ENCODE assay signal across 23 cellular contexts in the genomic region with DNA sequence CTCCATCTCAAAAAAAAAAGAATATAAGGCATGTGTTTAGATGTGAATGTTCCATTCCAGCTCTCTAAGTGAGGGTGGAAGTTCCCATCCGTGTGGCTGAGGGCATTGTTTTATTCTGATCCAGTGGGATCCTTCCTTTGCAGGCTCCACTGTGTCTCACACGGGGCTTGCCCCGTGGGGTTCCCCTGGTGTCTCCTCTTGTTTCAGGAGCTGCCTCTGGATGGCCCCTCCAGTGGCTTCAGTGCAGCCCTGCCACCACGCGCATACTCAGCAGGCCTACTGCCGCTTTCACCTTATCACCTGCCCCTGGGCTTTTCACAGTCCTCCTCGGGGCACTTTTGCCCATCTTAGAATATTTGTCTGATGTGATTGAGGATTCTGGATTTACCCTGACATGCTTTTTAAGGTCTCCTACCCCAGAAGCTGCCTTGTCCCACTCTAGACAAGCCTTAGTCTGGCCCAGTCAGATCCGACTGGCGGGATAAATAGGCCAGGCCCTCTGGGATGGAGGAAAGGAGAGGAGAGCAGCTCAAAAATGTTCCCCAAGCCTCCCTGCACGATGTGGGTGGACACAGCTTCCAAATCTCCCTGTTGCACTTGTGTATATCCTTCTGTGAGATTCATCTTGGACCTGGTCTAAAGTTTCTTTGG. TPM values are rescaled to one million over a fixed set of nuclear protein-coding genes. Genes with fewer than 3 reads are reported as not detected.
"Had no signal": no experiment of that assay in that cellular context is flagged by ENCODE, and none has a peak within 500 bp of the region (broad histone marks: within the 10 kb centered on the region; RNA-seq: fewer than 3 reads in every experiment).

No MANE protein-coding gene starts in this region.

- H3K27ac Mint-ChIP-seq: naive thymus-derived CD8-positive, alpha-beta T cell; stimulated activated naive B cell treated with anti-CD40 and anti-IgM and Interleukin-4, amounts not matched to agents 10 μg/mL and 1 μg/mL and 100 μg/mL, for 72 hours had no signal

- ATAC-seq: esophagus mucosa; left lung; naive thymus-derived CD8-positive, alpha-beta T cell; psoas muscle; stimulated activated naive B cell treated with anti-CD40 and anti-IgM and Interleukin-4, amounts not matched to agents 10 μg/mL and 1 μg/mL and 100 μg/mL, for 72 hours; stimulated activated naive CD8-positive, alpha-beta T cell treated with anti-CD3 and anti-CD28 coated beads, Interleukin-15, amount 100 ng/mL, for 72 hours had no signal

- H3K27ac ChIP-seq: coronary artery, dorsolateral prefrontal cortex, left lung, neutrophil, psoas muscle, testis, tibial nerve had no signal

- H3K4me3 Mint-ChIP-seq: naive thymus-derived CD8-positive, alpha-beta T cell; stimulated activated naive B cell treated with anti-CD40 and anti-IgM and Interleukin-4, amounts not matched to agents 10 μg/mL and 1 μg/mL and 100 μg/mL, for 72 hours; stimulated activated naive CD8-positive, alpha-beta T cell treated with anti-CD3 and anti-CD28 coated beads, Interleukin-15, amount 100 ng/mL, for 72 hours had no signal

- H3K36me3 ChIP-seq: left lung, neutrophil, tibial nerve had no signal

- H3K4me1 Mint-ChIP-seq: stimulated activated naive B cell treated with anti-CD40 and anti-IgM and Interleukin-4, amounts not matched to agents 10 μg/mL and 1 μg/mL and 100 μg/mL, for 72 hours; stimulated activated naive CD8-positive, alpha-beta T cell treated with anti-CD3 and anti-CD28 coated beads, Interleukin-15, amount 100 ng/mL, for 72 hours had no signal

- H3K36me3 Mint-ChIP-seq: naive thymus-derived CD8-positive, alpha-beta T cell; stimulated activated naive B cell treated with anti-CD40 and anti-IgM and Interleukin-4, amounts not matched to agents 10 μg/mL and 1 μg/mL and 100 μg/mL, for 72 hours had no signal

- H3K9me3 ChIP-seq: left lung, neutrophil, psoas muscle, testis, tibial nerve had no signal

- FAIRE-seq: endometrium, frontal cortex, keratinocyte had no signal

- H3K9me3 Mint-ChIP-seq: naive thymus-derived CD8-positive, alpha-beta T cell; stimulated activated naive B cell treated with anti-CD40 and anti-IgM and Interleukin-4, amounts not matched to agents 10 μg/mL and 1 μg/mL and 100 μg/mL, for 72 hours; stimulated activated naive CD8-positive, alpha-beta T cell treated with anti-CD3 and anti-CD28 coated beads, Interleukin-15, amount 100 ng/mL, for 72 hours had no signal

- H3K27me3 ChIP-seq: left lung, neutrophil, testis, tibial nerve had no signal

- H3K4me3 ChIP-seq: coronary artery, dorsolateral prefrontal cortex, left lung, psoas muscle, testis, tibial nerve had no signal

- DNase-seq: caudate nucleus; dorsolateral prefrontal cortex; effector memory CD4-positive, alpha-beta T cell; left lung; mesendoderm; naive thymus-derived CD8-positive, alpha-beta T cell; psoas muscle; retina; stimulated activated CD4-positive, alpha-beta T cell treated with anti-CD3 and anti-CD28 coated beads, Interleukin-2, amount 100 ng/mL, for 24 hours; stimulated activated CD4-positive, alpha-beta T cell treated with anti-CD3 and anti-CD28 coated beads, Interleukin-4, amount 100 ng/mL, for 4 hours; stimulated activated naive B cell treated with anti-CD40 and anti-IgM and Interleukin-4, amounts not matched to agents 10 μg/mL and 1 μg/mL and 100 μg/mL, for 72 hours; stimulated activated naive CD8-positive, alpha-beta T cell treated with anti-CD3 and anti-CD28 coated beads, Interleukin-15, amount 100 ng/mL, for 72 hours; testis had no signal

- H3K4me1 ChIP-seq: left lung, psoas muscle, tibial nerve had no signal

RNA-seq across cellular contexts. Expression of gene FAM163A, which starts 55.2 kb away (rescaled TPM):
- total RNA-seq: esophagus mucosa; fibroblast of lung; left lung; naive thymus-derived CD8-positive, alpha-beta T cell; osteoblast; subcutaneous adipose tissue had no signal
- polyA plus RNA-seq: fibroblast of lung; keratinocyte; naive thymus-derived CD8-positive, alpha-beta T cell had no signal
